In the genomic region with DNA sequence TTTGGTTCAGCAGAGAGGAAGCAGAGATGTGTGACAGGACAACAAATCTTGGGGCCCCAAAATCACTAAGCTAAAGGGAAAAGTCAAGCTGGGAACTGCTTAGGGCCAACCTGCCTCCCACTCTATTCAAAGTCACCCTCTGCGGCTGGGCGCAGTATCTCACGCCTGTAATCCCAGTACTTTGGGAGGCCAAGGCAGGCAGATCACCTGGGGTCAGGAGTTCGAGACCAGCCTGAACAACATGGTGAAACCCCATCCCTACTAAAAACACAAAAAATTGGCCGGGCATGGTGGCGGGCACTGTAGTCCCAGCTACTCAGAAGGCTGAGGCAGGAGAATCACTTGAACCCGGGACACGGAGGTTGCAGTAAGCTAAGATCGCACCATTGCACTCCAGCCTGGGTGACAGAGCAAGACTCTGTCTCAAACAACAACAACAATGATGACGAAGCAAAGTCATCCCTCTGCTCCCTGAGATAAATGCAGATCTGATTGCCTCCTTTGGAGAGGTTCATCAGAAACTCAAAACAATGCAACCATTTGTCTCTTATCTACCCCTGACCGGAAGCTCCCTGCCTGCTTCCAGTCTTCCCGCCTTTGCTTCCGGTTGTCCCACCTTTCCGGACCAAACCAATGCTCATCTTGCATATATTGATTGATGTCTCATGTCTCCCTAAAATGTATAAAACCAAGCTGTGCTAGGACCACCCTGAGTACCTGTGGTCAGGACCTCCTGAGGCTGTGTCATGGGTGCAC, we compare ENCODE assay signal across 6 cellular contexts.
DNase-seq lines count a peak whose midpoint lies in the region; ATAC-seq, FAIRE-seq and TF ChIP-seq lines count a peak whose summit lies in the region.
"Not testable (repeated sequence)": the region's sequence is repeated elsewhere in the genome, so short reads cannot be mapped to it uniquely, and the experiment has no call there.

No MANE protein-coding gene starts in this region.

- 3% methylated on average over 14 of the region's 14 CpGs for WGBS in K562 (ENCODE audit: insufficient coverage, low coverage, missing lambda C conversion rate)
- WGBS in right lobe of liver (ENCODE audit: insufficient coverage, low coverage, low lambda C conversion rate, missing lambda C conversion rate) = 79% methylated on average over 8 of the region's 14 CpGs

- TF ChIP-seq CTCF in K562 (IDR thresholded peaks at IDR 0.05 in 2 of 3, conservative IDR thresholded peaks at IDR 0.05 in 1 of 3; ENCODE audit: insufficient read depth in 2 of 3, low read depth in 1 of 3, low read length in 3 of 3); endothelial cell (IDR thresholded peaks at IDR 0.05; ENCODE audit: unreplicated experiment); right lobe of liver (IDR thresholded peaks at IDR 0.05): not testable (repeated sequence)

- H3K36me3 Mint-ChIP-seq in T-helper 17 cell (ENCODE audit: low read depth); endothelial cell (ENCODE audit: low read depth, unreplicated experiment): not testable (repeated sequence)

- H3K79me2 ChIP-seq in K562 (ENCODE audit: control insufficient read depth, insufficient read depth, low read length) = not testable (repeated sequence)

- H3K4me2 ChIP-seq in K562 (ENCODE audit: insufficient read depth, low read length) = peak overlapping the region; percentile 55; the same call in 1 of the 2 replicates

- H3K27ac Mint-ChIP-seq in T-helper 17 cell (peak overlapping the region; percentile 29), endothelial cell (ENCODE audit: unreplicated experiment) (peak overlapping the region; percentile 74)

- not testable (repeated sequence) for ATAC-seq in T-helper 17 cell
- ATAC-seq in K562 = peak; percentile 82
- ATAC-seq in right lobe of liver = peak in 2 of 4 donors; percentile 26 to 30

- DNase-seq in COLO829 (ENCODE audit: low spot score) (peak; percentile 29), K562 (ENCODE audit: extremely low read depth in 1 of 4, low spot score in 3 of 4) (peak in 2 of 4 experiments; percentile 33 to 36), posterior vena cava (ENCODE audit: low spot score) (peak; percentile 51)
- DNase-seq in T-helper 17 cell; endothelial cell (ENCODE audit: low spot score); right lobe of liver: not testable (repeated sequence)

- TF ChIP-seq POLR2A in K562 (conservative IDR thresholded peaks at IDR 0.05); right lobe of liver (IDR thresholded peaks at IDR 0.05): not testable (repeated sequence)

- peaks cover 50% of the 10 kb centered on the region for H3K27me3 Mint-ChIP-seq in T-helper 17 cell
- not testable (repeated sequence) for H3K27me3 Mint-ChIP-seq in endothelial cell (ENCODE audit: unreplicated experiment)

- H3K27ac ChIP-seq in K562 (ENCODE audit: extremely low read depth, low read depth, low read length) = not testable (repeated sequence)
- H3K27ac ChIP-seq in right lobe of liver = peak overlapping the region in 2 of 3 donors; percentile 32 to 72

- TF ChIP-seq RAD21 in K562 (CRISPR knock-in tag; conservative IDR thresholded peaks at IDR 0.05 in 1 of 2, IDR thresholded peaks at IDR 0.05 in 1 of 2) = not testable (repeated sequence)

- BruUV-seq in K562 (replicated peaks; lab: Mats Ljungman, UMichigan) = not testable (repeated sequence)

- CTCF ChIA-PET in K562 (lab: Yijun Ruan, JAX; ENCODE audit: low intra/inter-chr PET ratio) = not testable (repeated sequence)

- not testable (repeated sequence) for H3K4me1 ChIP-seq in K562 (replicated peaks in 1 of 2; ENCODE audit: control insufficient read depth in 2 of 2, insufficient read depth in 2 of 2, low read length in 2 of 2); right lobe of liver

- not testable (repeated sequence) for H3K36me3 ChIP-seq in K562 (ENCODE audit: control insufficient read depth, insufficient read depth, low read length); right lobe of liver

- H3K4me3 ChIP-seq in K562, right lobe of liver: not testable (repeated sequence)

- not testable (repeated sequence) for H4K20me1 ChIP-seq in K562 (replicated peaks; ENCODE audit: control insufficient read depth, insufficient read depth, low read length)

- H3K4me1 Mint-ChIP-seq in T-helper 17 cell = not testable (repeated sequence)
- peaks cover 52% of the 10 kb centered on the region for H3K4me1 Mint-ChIP-seq in endothelial cell (ENCODE audit: unreplicated experiment)

- POLR2A ChIA-PET in K562 (lab: Yijun Ruan, JAX) = interaction anchor here (0.6 to 1.0 kb wide), 3 partner anchors 8 to 17 kb away, joined by 3 to 4 read pairs (median 3); no protein-coding TSS in a partner anchor

- not testable (repeated sequence) for H3K4me3 Mint-ChIP-seq in T-helper 17 cell
- peak overlapping the region; percentile 50 for H3K4me3 Mint-ChIP-seq in endothelial cell (ENCODE audit: unreplicated experiment)

- not testable (repeated sequence) for H3K9me3 ChIP-seq in T-helper 17 cell (ENCODE audit: control insufficient read depth, low read length, poor library complexity, severe bottlenecking); K562 (replicated peaks; ENCODE audit: control insufficient read depth, insufficient read depth, low read depth, low read length); right lobe of liver

- in situ Hi-C loops in K562 (cut with MboI) = not testable (repeated sequence)

- H3K9me1 ChIP-seq in K562 (ENCODE audit: control insufficient read depth, insufficient read depth, low read length) = not testable (repeated sequence)

- not testable (repeated sequence) for H3K9me3 Mint-ChIP-seq in endothelial cell (ENCODE audit: unreplicated experiment)

- peaks cover 8 to 37% of the 10 kb centered on the region in 2 experiments; a peak in 3 of 5 replicates for H3K27me3 ChIP-seq in K562 (ENCODE audit: control insufficient read depth in 2 of 2, insufficient read depth in 2 of 2, low read length in 2 of 2)
- not testable (repeated sequence) for H3K27me3 ChIP-seq in right lobe of liver

- not testable (repeated sequence) for H3K9ac ChIP-seq in K562 (ENCODE audit: insufficient read depth in 1 of 2, low read depth in 2 of 2, low read length in 2 of 2)

- peak; percentile 40 for TF ChIP-seq EP300 in K562 (IDR thresholded peaks at IDR 0.05; ENCODE audit: low read length)

- intact Hi-C loops in K562 (cut with micrococcal nuclease); right lobe of liver (cut with DNase I): not testable (repeated sequence)
- intact Hi-C loops in posterior vena cava (cut with DNase I) = loop anchor here in 1 of 2 donors (10.0 kb wide), 1 partner anchor 1366 kb away; no protein-coding TSS in a partner anchor

- not testable (repeated sequence) for H2AFZ ChIP-seq in K562 (ENCODE audit: low read depth, low read length)

- peak; percentile 11 for FAIRE-seq in K562 (lab: Jason Lieb, UNC)

TF ChIP-seq in K562, 482 proteins besides CTCF, POLR2A, EP300 and RAD21 (continues in another document):
- peak; percentile 67 for TF ChIP-seq TCF3 (CRISPR knock-in tag; IDR thresholded peaks at IDR 0.05)
- TF ChIP-seq ELF1 (tag; IDR thresholded peaks at IDR 0.05) = peak; percentile 64
- not testable (repeated sequence) for TF ChIP-seq NR2C1 (IDR thresholded peaks at IDR 0.05); ETV6 (CRISPR knock-in tag; IDR thresholded peaks at IDR 0.05; ENCODE audit: borderline replicate concordance)
- TF ChIP-seq NR2C1 (tag; IDR thresholded peaks at IDR 0.05) = peak; percentile 54
- peak in 1 of 2 experiments; percentile 58; a peak in 1 of 4 replicates for TF ChIP-seq ETV6 (IDR thresholded peaks at IDR 0.05; ENCODE audit: borderline replicate concordance in 1 of 2, low read depth in 2 of 2, low read length in 1 of 2)
- peak; percentile 56; the same call in 1 of the 2 replicates for TF ChIP-seq CBFA2T2 (conservative IDR thresholded peaks at IDR 0.05)
- TF ChIP-seq, protein P1, sequence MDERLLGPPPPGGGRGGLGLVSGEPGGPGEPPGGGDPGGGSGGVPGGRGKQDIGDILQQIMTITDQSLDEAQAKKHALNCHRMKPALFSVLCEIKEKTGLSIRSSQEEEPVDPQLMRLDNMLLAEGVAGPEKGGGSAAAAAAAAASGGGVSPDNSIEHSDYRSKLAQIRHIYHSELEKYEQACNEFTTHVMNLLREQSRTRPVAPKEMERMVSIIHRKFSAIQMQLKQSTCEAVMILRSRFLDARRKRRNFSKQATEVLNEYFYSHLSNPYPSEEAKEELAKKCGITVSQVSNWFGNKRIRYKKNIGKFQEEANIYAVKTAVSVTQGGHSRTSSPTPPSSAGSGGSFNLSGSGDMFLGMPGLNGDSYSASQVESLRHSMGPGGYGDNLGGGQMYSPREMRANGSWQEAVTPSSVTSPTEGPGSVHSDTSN (CRISPR knock-in tag; IDR thresholded peaks at IDR 0.05; ENCODE audit: low read depth) = not testable (repeated sequence)
- TF ChIP-seq, protein P1 (tag; conservative IDR thresholded peaks at IDR 0.05; ENCODE audit: low read depth) = peak; percentile 88
- peak; percentile 48; the same call in 1 of the 2 replicates for TF ChIP-seq GABPB1 (CRISPR knock-in tag; IDR thresholded peaks at IDR 0.05)
- TF ChIP-seq SMARCA4 (IDR thresholded peaks at IDR 0.05) = peak; percentile 70
- peak; percentile 19; the same call in 1 of the 2 replicates for TF ChIP-seq JUND (IDR thresholded peaks at IDR 0.05; ENCODE audit: borderline replicate concordance, low read depth, low read length)
- peak; percentile 44; the same call in 2 of the 3 replicates for TF ChIP-seq JUND (tag; IDR thresholded peaks at IDR 0.05; ENCODE audit: borderline replicate concordance, low read depth, low read length)
- peak; percentile 81; the same call in 1 of the 2 replicates for TF ChIP-seq FOXJ2 (tag; IDR thresholded peaks at IDR 0.05)
